ENCODE assay signal across 18 cellular contexts in genomic region chr6:39338406-39338805, GRCh38. TPM values are rescaled to one million over a fixed set of nuclear protein-coding genes. Genes with fewer than 3 reads are reported as not detected.
DNase-seq lines count a peak whose midpoint lies in the region; ATAC-seq and TF ChIP-seq lines count a peak whose summit lies in the region.
"Had no signal": no experiment of that assay in that cellular context is flagged by ENCODE, and none has a peak within 500 bp of the region (broad histone marks: within the 10 kb centered on the region; RNA-seq: fewer than 3 reads in every experiment).

No MANE protein-coding gene starts in this region.

- no peak overlapping the region for H3K4me3 ChIP-seq in SJCRH30
- H3K4me3 ChIP-seq in esophagus muscularis mucosa: no peak overlapping the region

- TF ChIP-seq POLR2A in esophagus muscularis mucosa (IDR thresholded peaks at IDR 0.05; ENCODE audit: low read depth): no peak

- TF ChIP-seq CTCF in esophagus muscularis mucosa (IDR thresholded peaks at IDR 0.05): no peak
- no peak for TF ChIP-seq CTCF in CD14-positive monocyte (IDR thresholded peaks at IDR 0.05)

- TF ChIP-seq EP300 in esophagus muscularis mucosa (IDR thresholded peaks at IDR 0.05): no peak

- H3K27me3 ChIP-seq in SJCRH30 (no peaks in the 10 kb centered on the region), esophagus muscularis mucosa (no peaks in the 10 kb centered on the region)

- H3K27me3 Mint-ChIP-seq in CD14-positive monocyte (ENCODE audit: low read depth in 3 of 3): peaks cover 29 to 44% (median 32%) of the 10 kb centered on the region in 3 donors

- ATAC-seq in GM21576 (IDR thresholded peaks at IDR 0.05; ENCODE audit: unreplicated experiment): no peak

- H3K27ac Mint-ChIP-seq in CD14-positive monocyte: peak overlapping the region in 1 of 7 donors; percentile 16
- H3K27ac Mint-ChIP-seq: CD4-positive, CD25-positive, alpha-beta regulatory T cell had no signal

- H3K9me3 ChIP-seq in SJCRH30 (replicated peaks) (no peaks in the 10 kb centered on the region), esophagus muscularis mucosa (no peaks in the 10 kb centered on the region)

- peaks cover 60% of the 10 kb centered on the region for H3K4me1 Mint-ChIP-seq in CD14-positive monocyte

- peak overlapping the region; percentile 48 for H3K27ac ChIP-seq in SJCRH30
- H3K27ac ChIP-seq in esophagus muscularis mucosa (replicated peaks in 1 of 4): no peak overlapping the region

- H3K4me3 Mint-ChIP-seq in CD14-positive monocyte: peak overlapping the region in 1 of 2 donors; percentile 63
- H3K4me3 Mint-ChIP-seq: CD4-positive, CD25-positive, alpha-beta regulatory T cell had no signal

- 62% methylated on average over 4 of the region's 5 CpGs for WGBS in esophagus muscularis mucosa

- H3K36me3 Mint-ChIP-seq in CD14-positive monocyte: peaks cover 0 to 3% of the 10 kb centered on the region in 2 donors
- H3K36me3 Mint-ChIP-seq: CD4-positive, CD25-positive, alpha-beta regulatory T cell had no signal

- intact Hi-C loops in esophagus muscularis mucosa (cut with DNase I) (no loop called here), CD14-positive monocyte (cut with micrococcal nuclease) (no loop called here)

- H3K36me3 ChIP-seq in SJCRH30: no peaks in the 10 kb centered on the region
- no peaks in the 10 kb centered on the region for H3K36me3 ChIP-seq in esophagus muscularis mucosa

- H3K9me3 Mint-ChIP-seq in CD14-positive monocyte: peaks cover 0 to 2% (median 0%) of the 10 kb centered on the region in 7 donors

- DNase-seq in NOMO-1 treated with DMSO at 0.1 percent for 48 hours (lab: John Stamatoyannopoulos, UW; ENCODE audit: unreplicated experiment) (peak; percentile 19), NOMO-1 treated with dmso at 0.1 percent for 144 hours (lab: John Stamatoyannopoulos, UW; ENCODE audit: unreplicated experiment) (no peak), SJCRH30 (peak; percentile 51 to 75), globus pallidus (ENCODE audit: low spot score) (peak; percentile 30), pons (ENCODE audit: low spot score) (peak; percentile 52), esophagus muscularis mucosa (ENCODE audit: extremely low spot score) (no peak), CD14-positive monocyte (ENCODE audit: low spot score) (no peak)
- DNase-seq: 8988T; CD4-positive, CD25-positive, alpha-beta regulatory T cell; DND-41; GF-D8; H7; IMR-90; NCI-H1092; NCI-H2107; NCI-H345; SHP77 had no signal

- peaks cover 72% of the 10 kb centered on the region for H3K4me1 ChIP-seq in SJCRH30
- peaks cover 10 to 36% (median 22%) of the 10 kb centered on the region in 4 donors for H3K4me1 ChIP-seq in esophagus muscularis mucosa

RNA-seq across cellular contexts. Expression of gene KCNK16, which starts 15.9 kb away (rescaled TPM):
- not detected in 2 replicates for total RNA-seq in SJCRH30 (2014; rRNA removed; shearing (Covaris generic))
- not detected for total RNA-seq in esophagus muscularis mucosa
- not detected for polyA plus RNA-seq in CD14-positive monocyte
- total RNA-seq: CD4-positive, CD25-positive, alpha-beta regulatory T cell; H7; IMR-90 had no signal
- polyA plus RNA-seq: CD4-positive, CD25-positive, alpha-beta regulatory T cell; IMR-90 had no signal

RNA-seq across cellular contexts. Expression of gene KCNK17, which starts 24.2 kb away (rescaled TPM):
- not detected in 2 replicates for total RNA-seq in SJCRH30 (2014; rRNA removed; shearing (Covaris generic))
- total RNA-seq in esophagus muscularis mucosa: under 1 TPM in 1 of 4 donors, not detected in 3; 0.17 TPM
- polyA plus RNA-seq in CD14-positive monocyte: not detected
- total RNA-seq: CD4-positive, CD25-positive, alpha-beta regulatory T cell; IMR-90 had no signal
- polyA plus RNA-seq: CD4-positive, CD25-positive, alpha-beta regulatory T cell; IMR-90 had no signal

Comparison
In these comparisons a context has a peak if more than half of its experiments do, and no peak if none do; other contexts are left out.
1. DNase-seq: peak in NOMO-1 treated with DMSO at 0.1 percent for 48 hours (single experiment), SJCRH30 (2 of 2), globus pallidus (single experiment) and pons (single experiment); none in NOMO-1 treated with dmso at 0.1 percent for 144 hours (single experiment), esophagus muscularis mucosa (single experiment) and CD14-positive monocyte (single experiment).